Comparison of ENCODE assay signal across 8 cellular contexts in genomic region chr10:5666324-5667220, GRCh38. TPM values are rescaled to one million over a fixed set of nuclear protein-coding genes. Genes with fewer than 3 reads are reported as not detected.
DNase-seq lines count a peak whose midpoint lies in the region; ATAC-seq and TF ChIP-seq lines count a peak whose summit lies in the region.

Gene ASB13, minus strand, starts transcription at chr10:5666595. Its CDS starts 44 bp downstream, at chr10:5666551.

- H3K4me1 Mint-ChIP-seq in activated T-cell treated with anti-CD3 and anti-CD28 coated beads, Interleukin-2, amount 50 U/mL, for 72 hours (ENCODE audit: low read depth): peaks cover 29% of the 10 kb centered on the region
- H3K4me1 Mint-ChIP-seq in naive B cell: peaks cover 12 to 25% (median 18%) of the 10 kb centered on the region in 3 donors

- TF ChIP-seq CTCF in GM06990 (IDR thresholded peaks at IDR 0.05; ENCODE audit: insufficient read depth, low read length, poor library complexity, severe bottlenecking) (no peak), fibroblast of mammary gland (conservative IDR thresholded peaks at IDR 0.05; ENCODE audit: control insufficient read depth, insufficient read depth, low read depth, low read length) (no peak)

- H3K4me3 Mint-ChIP-seq in activated T-cell treated with anti-CD3 and anti-CD28 coated beads, Interleukin-2, amount 50 U/mL, for 72 hours: peak within 1 kb of the TSS; percentile 88 to 95
- peak within 1 kb of the TSS; percentile 88 to 96 (median 93) for H3K4me3 Mint-ChIP-seq in naive B cell

- no peak within 1 kb of the TSS for H3K27ac Mint-ChIP-seq in activated T-cell treated with anti-CD3 and anti-CD28 coated beads, Interleukin-2, amount 50 U/mL, for 72 hours
- peak within 1 kb of the TSS in 3 of 6 donors; percentile 47 to 76 (median 63) for H3K27ac Mint-ChIP-seq in naive B cell

- DNase-seq in GM06990 (ENCODE audit: extremely low read depth, insufficient read length) (peak; percentile 32), NCI-H510A treated with DMSO at 0.1 percent for 48 hours (lab: John Stamatoyannopoulos, UW) (peak; percentile 8), fibroblast of mammary gland (ENCODE audit: low read depth) (peak; percentile 38), naive B cell (peak; percentile 21), superior temporal gyrus (ENCODE audit: extremely low spot score) (peak; percentile 72), NCI-H2107 (lab: John Stamatoyannopoulos, UW) (no peak)
- peak; percentile 47 to 56 for DNase-seq in activated T-cell treated with anti-CD3 and anti-CD28 coated beads, Interleukin-2, amount 50 U/mL, for 72 hours

- peaks cover 9% of the 10 kb centered on the region for H3K27me3 ChIP-seq in GM06990 (replicated peaks; ENCODE audit: control insufficient read depth, insufficient read depth, low read length)

- peaks cover 0 to 3% of the 10 kb centered on the region in 2 donors for H3K36me3 Mint-ChIP-seq in activated T-cell treated with anti-CD3 and anti-CD28 coated beads, Interleukin-2, amount 50 U/mL, for 72 hours (ENCODE audit: insufficient read depth in 2 of 2)
- no peaks in the 10 kb centered on the region for H3K36me3 Mint-ChIP-seq in naive B cell

- ATAC-seq in HG02588 (IDR thresholded peaks at IDR 0.05; ENCODE audit: unreplicated experiment): peak; percentile 65
- peak; percentile 91 to 93 for ATAC-seq in activated T-cell treated with anti-CD3 and anti-CD28 coated beads, Interleukin-2, amount 50 U/mL, for 72 hours (replicated peaks in 1 of 2)
- peak; percentile 69 to 80 for ATAC-seq in naive B cell (ENCODE audit: low read depth in 2 of 2)

- H3K4me3 ChIP-seq in GM06990 (replicated peaks; ENCODE audit: low read depth, low read length): peak within 1 kb of the TSS; percentile 59
- peak within 1 kb of the TSS; percentile 74 for H3K4me3 ChIP-seq in fibroblast of mammary gland (ENCODE audit: control insufficient read depth, low read depth, low read length)

- no peaks in the 10 kb centered on the region for H3K36me3 ChIP-seq in GM06990 (ENCODE audit: control insufficient read depth, insufficient read depth, low read length)

- H3K27me3 Mint-ChIP-seq in activated T-cell treated with anti-CD3 and anti-CD28 coated beads, Interleukin-2, amount 50 U/mL, for 72 hours (ENCODE audit: low read depth): peaks cover 6% of the 10 kb centered on the region
- peaks cover 0 to 6% (median 5%) of the 10 kb centered on the region in 3 donors for H3K27me3 Mint-ChIP-seq in naive B cell

- H3K9me3 Mint-ChIP-seq in activated T-cell treated with anti-CD3 and anti-CD28 coated beads, Interleukin-2, amount 50 U/mL, for 72 hours: no peaks in the 10 kb centered on the region
- no peaks in the 10 kb centered on the region for H3K9me3 Mint-ChIP-seq in naive B cell

RNA-seq across cellular contexts. Expression of gene ASB13, which starts in this region (rescaled TPM):
- total RNA-seq in activated T-cell treated with anti-CD3 and anti-CD28 coated beads, Interleukin-2, amount 50 U/mL, for 72 hours: 1 to 10 TPM; 7.0 to 7.8 TPM
- 10 to 100 TPM in 2 of 6 donors, 1 to 10 TPM in 4; 5.4 to 15.0 (median 7.7) TPM for polyA plus RNA-seq in naive B cell (ENCODE audit: low read depth in 6 of 6)
